13 cellular contexts compared by ENCODE assay signal in the genomic region with DNA sequence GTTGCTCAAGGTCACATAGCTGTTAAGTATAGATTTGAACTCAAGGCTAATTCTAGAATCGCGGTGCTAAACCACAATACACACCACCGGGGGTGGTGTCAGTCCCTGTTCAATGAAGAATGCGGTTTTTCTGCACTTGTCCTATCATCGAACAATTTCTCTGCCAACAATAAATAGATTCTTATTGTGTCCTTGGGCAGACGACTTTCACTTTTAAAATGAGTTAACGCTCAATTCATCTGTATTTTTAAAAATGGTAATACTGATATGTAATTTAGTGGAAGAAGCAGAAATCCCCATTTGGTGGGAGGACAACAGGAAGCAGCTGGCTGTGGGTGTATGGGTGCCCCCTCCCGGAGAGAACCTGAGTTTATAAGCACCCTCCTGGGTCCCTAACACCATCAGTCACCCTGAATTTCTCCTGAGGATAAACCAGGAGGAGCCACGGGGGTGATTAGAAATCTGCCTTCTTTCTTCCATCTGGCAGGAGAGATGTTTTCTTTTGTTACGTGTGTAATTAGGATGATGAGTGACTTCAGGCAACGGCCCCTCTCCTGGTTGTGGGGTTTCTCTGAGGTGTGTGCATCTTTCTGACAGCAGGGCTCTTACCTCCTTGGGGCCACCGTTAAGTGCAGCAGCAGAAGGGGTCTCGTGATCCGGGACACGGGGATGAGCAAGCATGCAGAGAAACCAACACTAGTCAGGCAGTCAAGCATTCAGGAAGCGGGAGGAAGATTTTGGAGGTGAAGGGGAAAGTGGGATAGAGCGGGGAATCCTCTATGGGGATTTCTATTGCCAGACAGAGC.
DNase-seq lines count a peak whose midpoint lies in the region; ATAC-seq and TF ChIP-seq lines count a peak whose summit lies in the region.
"Had no signal": no experiment of that assay in that cellular context is flagged by ENCODE, and none has a peak within 500 bp of the region (broad histone marks: within the 10 kb centered on the region; RNA-seq: fewer than 3 reads in every experiment).

No MANE protein-coding gene starts in this region.

- H3K27me3 ChIP-seq in SU-DHL-6 (ENCODE audit: low read length) (no peaks in the 10 kb centered on the region), body of pancreas (peaks cover 0 to 7% of the 10 kb centered on the region in 2 donors), suprapubic skin (peaks cover 20% of the 10 kb centered on the region)
- H3K27me3 ChIP-seq: vagina had no signal

- H3K27ac ChIP-seq in SU-DHL-6 (ENCODE audit: low read depth, low read length) (no peak overlapping the region), body of pancreas (no peak overlapping the region), suprapubic skin (no peak overlapping the region)
- H3K27ac ChIP-seq: vagina had no signal

- peaks cover 21% of the 10 kb centered on the region for H3K4me1 Mint-ChIP-seq in activated T-cell treated with anti-CD3 and anti-CD28 coated beads, Interleukin-2, amount 50 U/mL, for 24 hours (ENCODE audit: low read depth)
- peaks cover 13% of the 10 kb centered on the region for H3K4me1 Mint-ChIP-seq in stimulated activated naive CD8-positive, alpha-beta T cell treated with anti-CD3 and anti-CD28 coated beads, Interleukin-15, Interleukin-2, amounts not matched to agents 100 ng/mL and 50 ng/mL, for 24 hours (ENCODE audit: low read depth)

- no peak for TF ChIP-seq EP300 in suprapubic skin (IDR thresholded peaks at IDR 0.05)

- H3K4me1 ChIP-seq in body of pancreas (no peaks in the 10 kb centered on the region), suprapubic skin (no peaks in the 10 kb centered on the region)
- H3K4me1 ChIP-seq: vagina had no signal

- peak overlapping the region; percentile 5 for H3K27ac Mint-ChIP-seq in activated T-cell treated with anti-CD3 and anti-CD28 coated beads, Interleukin-2, amount 50 U/mL, for 24 hours
- peak overlapping the region; percentile 42 for H3K27ac Mint-ChIP-seq in stimulated activated naive CD8-positive, alpha-beta T cell treated with anti-CD3 and anti-CD28 coated beads, Interleukin-15, Interleukin-2, amounts not matched to agents 100 ng/mL and 50 ng/mL, for 24 hours
- H3K27ac Mint-ChIP-seq: progenitor cell of endocrine pancreas had no signal

- H3K9me3 ChIP-seq in SU-DHL-6 (ENCODE audit: insufficient read depth, low read length) (no peaks in the 10 kb centered on the region), body of pancreas (no peaks in the 10 kb centered on the region), suprapubic skin (no peaks in the 10 kb centered on the region)
- H3K9me3 ChIP-seq: vagina had no signal

- DNase-seq in activated T-cell treated with anti-CD3 and anti-CD28 coated beads, Interleukin-2, amount 50 U/mL, for 24 hours, result no peak
- DNase-seq in activated T-cell treated with anti-CD3 and anti-CD28 coated beads, Interleukin-2, amount 50 U/mL, for 48 hours, result no peak
- DNase-seq in body of pancreas (no peak), suprapubic skin (ENCODE audit: low spot score in 2 of 2) (no peak)
- DNase-seq: ACHN, left ventricle myocardium inferior, NCI-H748 treated with DMSO at 0.1 percent for 48 hours had no signal

- intact Hi-C loops in body of pancreas (cut with DNase I), result no loop called here

- H2AFZ ChIP-seq in SU-DHL-6 (ENCODE audit: low read depth, low read length, severe bottlenecking), result no peak overlapping the region

- 56 to 66% methylated on average over 17 of the region's 17 CpGs for WGBS in body of pancreas, 2 donors
- 68% methylated on average over 17 of the region's 17 CpGs for WGBS in suprapubic skin

- no peaks in the 10 kb centered on the region for H3K9me2 ChIP-seq in SU-DHL-6 (replicated peaks; ENCODE audit: insufficient read depth, low read length)

- H3K4me2 ChIP-seq in SU-DHL-6 (ENCODE audit: low read depth, low read length, poor library complexity, severe bottlenecking), result peak overlapping the region; percentile 36

- no peaks in the 10 kb centered on the region for H3K27me3 Mint-ChIP-seq in activated T-cell treated with anti-CD3 and anti-CD28 coated beads, Interleukin-2, amount 50 U/mL, for 24 hours
- H3K27me3 Mint-ChIP-seq in stimulated activated naive CD8-positive, alpha-beta T cell treated with anti-CD3 and anti-CD28 coated beads, Interleukin-15, Interleukin-2, amounts not matched to agents 100 ng/mL and 50 ng/mL, for 24 hours, result no peaks in the 10 kb centered on the region

- no peak overlapping the region for H3K9ac ChIP-seq in SU-DHL-6 (ENCODE audit: low read length)

- no peak overlapping the region for H3K4me3 Mint-ChIP-seq in activated T-cell treated with anti-CD3 and anti-CD28 coated beads, Interleukin-2, amount 50 U/mL, for 24 hours
- H3K4me3 Mint-ChIP-seq in stimulated activated naive CD8-positive, alpha-beta T cell treated with anti-CD3 and anti-CD28 coated beads, Interleukin-15, Interleukin-2, amounts not matched to agents 100 ng/mL and 50 ng/mL, for 24 hours, result no peak overlapping the region

- H3F3A ChIP-seq in SU-DHL-6 (ENCODE audit: insufficient read depth), result no peaks in the 10 kb centered on the region

- H3K36me3 Mint-ChIP-seq in activated T-cell treated with anti-CD3 and anti-CD28 coated beads, Interleukin-2, amount 50 U/mL, for 24 hours (ENCODE audit: low read depth), result peaks cover 4% of the 10 kb centered on the region
- H3K36me3 Mint-ChIP-seq in stimulated activated naive CD8-positive, alpha-beta T cell treated with anti-CD3 and anti-CD28 coated beads, Interleukin-15, Interleukin-2, amounts not matched to agents 100 ng/mL and 50 ng/mL, for 24 hours (ENCODE audit: low read depth), result no peaks in the 10 kb centered on the region

- peaks cover 2% of the 10 kb centered on the region for H3K9me3 Mint-ChIP-seq in activated T-cell treated with anti-CD3 and anti-CD28 coated beads, Interleukin-2, amount 50 U/mL, for 24 hours
- peaks cover 5% of the 10 kb centered on the region for H3K9me3 Mint-ChIP-seq in stimulated activated naive CD8-positive, alpha-beta T cell treated with anti-CD3 and anti-CD28 coated beads, Interleukin-15, Interleukin-2, amounts not matched to agents 100 ng/mL and 50 ng/mL, for 24 hours

- no peak for TF ChIP-seq CTCF in SU-DHL-6 (IDR thresholded peaks at IDR 0.05; ENCODE audit: insufficient read depth, low read length, poor library complexity, severe bottlenecking)
- no peak for TF ChIP-seq CTCF in body of pancreas (IDR thresholded peaks at IDR 0.05)
- TF ChIP-seq CTCF in suprapubic skin (IDR thresholded peaks at IDR 0.05), result no peak

- H3K36me3 ChIP-seq in SU-DHL-6 (ENCODE audit: low read length), result no peaks in the 10 kb centered on the region
- no peaks in the 10 kb centered on the region for H3K36me3 ChIP-seq in body of pancreas (replicated peaks in 1 of 2; ENCODE audit: insufficient read depth in 1 of 2, low read depth in 2 of 2)
- no peaks in the 10 kb centered on the region for H3K36me3 ChIP-seq in suprapubic skin
- H3K36me3 ChIP-seq: left ventricle myocardium inferior, vagina had no signal

- H4K20me1 ChIP-seq in SU-DHL-6 (ENCODE audit: low read depth, low read length), result no peaks in the 10 kb centered on the region

- peaks cover 4% of the 10 kb centered on the region; the same call in 1 of the 2 replicates for H3K79me2 ChIP-seq in SU-DHL-6 (ENCODE audit: insufficient read depth, low read length)

- TF ChIP-seq POLR2A in body of pancreas (IDR thresholded peaks at IDR 0.05) (no peak), suprapubic skin (IDR thresholded peaks at IDR 0.05) (no peak)

- ATAC-seq in HG02798 (IDR thresholded peaks at IDR 0.05; ENCODE audit: poor library complexity, unreplicated experiment), result peak; percentile 59
- no peak for ATAC-seq in body of pancreas
- no peak for ATAC-seq in HG02678 (IDR thresholded peaks at IDR 0.05; ENCODE audit: unreplicated experiment)

- H3K4me3 ChIP-seq in SU-DHL-6 (ENCODE audit: insufficient read depth, low read length, poor library complexity, severe bottlenecking), result no peak overlapping the region
- H3K4me3 ChIP-seq in body of pancreas, result no peak overlapping the region
- H3K4me3 ChIP-seq in suprapubic skin, result no peak overlapping the region
- H3K4me3 ChIP-seq: left ventricle myocardium inferior, vagina had no signal
